ENCODE assay signal across 9 cellular contexts in the genomic region with DNA sequence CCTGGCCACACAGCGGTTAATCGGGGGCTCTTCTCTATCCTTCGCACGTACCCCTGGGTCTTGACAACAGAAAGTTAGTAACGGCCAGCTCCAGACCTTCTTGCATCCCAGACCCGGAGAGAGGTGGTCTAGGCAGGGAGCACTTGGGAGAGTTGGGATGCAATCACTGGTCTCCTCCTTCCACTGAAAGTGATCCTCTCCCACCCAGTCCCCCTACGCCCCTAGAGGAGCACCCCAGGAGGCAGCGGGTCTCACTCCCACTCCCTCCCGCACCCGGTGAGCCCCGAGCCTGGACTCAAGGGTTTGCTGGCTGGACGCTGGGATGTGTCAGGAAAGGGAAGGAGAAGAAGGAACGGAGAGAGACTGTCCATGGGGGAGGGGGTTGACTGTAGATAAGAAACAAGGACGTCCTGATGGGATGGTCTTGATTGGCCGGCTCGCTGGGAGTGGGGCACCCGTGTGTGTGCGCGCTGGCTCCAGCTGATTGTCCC. TPM values are rescaled to one million over a fixed set of nuclear protein-coding genes. Genes with fewer than 3 reads are reported as not detected.
DNase-seq lines count a peak whose midpoint lies in the region; ATAC-seq and TF ChIP-seq lines count a peak whose summit lies in the region.
"Had no signal": no experiment of that assay in that cellular context is flagged by ENCODE, and none has a peak within 500 bp of the region (broad histone marks: within the 10 kb centered on the region; RNA-seq: fewer than 3 reads in every experiment).

No MANE protein-coding gene starts in this region.

- H3K9me3 ChIP-seq in naive thymus-derived CD4-positive, alpha-beta T cell (ENCODE audit: control insufficient read depth in 2 of 3, low read length in 3 of 3): no peaks in the 10 kb centered on the region

- no peak for DNase-seq in stimulated activated naive CD8-positive, alpha-beta T cell treated with anti-CD3 and anti-CD28 coated beads, Interleukin-15, amount 100 ng/mL, for 72 hours
- no peak for DNase-seq in stimulated activated naive CD8-positive, alpha-beta T cell treated with anti-CD3 and anti-CD28 coated beads, Interleukin-15, Interleukin-2, amounts not matched to agents 100 U/mL and 50 U/mL, for 24 hours
- DNase-seq in dorsolateral prefrontal cortex (peak in 6 of 10 donors; percentile 22 to 48 (median 43)), superior temporal gyrus (ENCODE audit: extremely low spot score) (no peak), DMS79 treated with DMSO at 0.1 percent for 48 hours (lab: John Stamatoyannopoulos, UW) (no peak)
- DNase-seq in naive thymus-derived CD4-positive, alpha-beta T cell: no peak
- DNase-seq: NCI-H226 had no signal

- intact Hi-C loops in dorsolateral prefrontal cortex (cut with DNase I): no loop called here
- intact Hi-C loops in naive thymus-derived CD4-positive, alpha-beta T cell (cut with micrococcal nuclease): loop anchor here in 1 of 2 donors (10.0 kb wide), 3 partner anchors 174 to 646 kb away; a partner anchor contains a TSS

- peaks cover 0 to 20% (median 0%) of the 10 kb centered on the region in 45 donors for H3K27me3 ChIP-seq in dorsolateral prefrontal cortex
- peaks cover 0 to 14% of the 10 kb centered on the region in 2 donors for H3K27me3 ChIP-seq in naive thymus-derived CD4-positive, alpha-beta T cell (ENCODE audit: control insufficient read depth in 2 of 2, insufficient read depth in 2 of 2, low read length in 2 of 2)

- ATAC-seq in stimulated activated naive CD8-positive, alpha-beta T cell treated with anti-CD3 and anti-CD28 coated beads, Interleukin-15, amount 100 ng/mL, for 72 hours: no peak
- no peak for ATAC-seq in stimulated activated naive CD8-positive, alpha-beta T cell treated with anti-CD3 and anti-CD28 coated beads, Interleukin-15, Interleukin-2, amounts not matched to agents 100 U/mL and 50 U/mL, for 24 hours
- no peak for ATAC-seq in naive thymus-derived CD4-positive, alpha-beta T cell
- no peak for ATAC-seq in GM19324 (IDR thresholded peaks at IDR 0.05; ENCODE audit: low FRiP score, unreplicated experiment)
- no peak for ATAC-seq in HG03457 (IDR thresholded peaks at IDR 0.05; ENCODE audit: unreplicated experiment)

- H3K4me1 ChIP-seq in naive thymus-derived CD4-positive, alpha-beta T cell (ENCODE audit: control insufficient read depth in 2 of 2, insufficient read depth in 2 of 2, low read length in 2 of 2): no peaks in the 10 kb centered on the region

- H3K27ac ChIP-seq in dorsolateral prefrontal cortex: peak overlapping the region in 47 of 59 donors; percentile 19 to 92 (median 81)
- H3K27ac ChIP-seq in naive thymus-derived CD4-positive, alpha-beta T cell (ENCODE audit: low read depth, low read length): no peak overlapping the region

- no peak for TF ChIP-seq CTCF in dorsolateral prefrontal cortex (IDR thresholded peaks at IDR 0.05 in 54 of 56, conservative IDR thresholded peaks at IDR 0.05 in 2 of 56; ENCODE audit: low read depth in 1 of 56, partially characterized antibody in 56 of 56)

- no peak overlapping the region for H3K27ac Mint-ChIP-seq in stimulated activated naive CD8-positive, alpha-beta T cell treated with anti-CD3 and anti-CD28 coated beads, Interleukin-15, amount 100 ng/mL, for 72 hours
- H3K27ac Mint-ChIP-seq in naive thymus-derived CD4-positive, alpha-beta T cell: peak overlapping the region in 1 of 9 donors; percentile 5

- peak overlapping the region; percentile 71 to 87 for H3K4me3 Mint-ChIP-seq in stimulated activated naive CD8-positive, alpha-beta T cell treated with anti-CD3 and anti-CD28 coated beads, Interleukin-15, amount 100 ng/mL, for 72 hours
- H3K4me3 Mint-ChIP-seq in naive thymus-derived CD4-positive, alpha-beta T cell: peak overlapping the region; percentile 63 to 88 (median 79)

- CTCF ChIA-PET in naive thymus-derived CD4-positive, alpha-beta T cell (lab: Charles Lee): no interaction called here

- peak overlapping the region; percentile 52 to 94 (median 75) for H3K4me3 ChIP-seq in dorsolateral prefrontal cortex
- no peak overlapping the region for H3K4me3 ChIP-seq in naive thymus-derived CD4-positive, alpha-beta T cell (ENCODE audit: low read length)

- H3K36me3 ChIP-seq in naive thymus-derived CD4-positive, alpha-beta T cell (ENCODE audit: control insufficient read depth in 2 of 3, insufficient read depth in 3 of 3, low read length in 3 of 3): no peaks in the 10 kb centered on the region

- peaks cover 65% of the 10 kb centered on the region for H3K27me3 Mint-ChIP-seq in stimulated activated naive CD8-positive, alpha-beta T cell treated with anti-CD3 and anti-CD28 coated beads, Interleukin-15, amount 100 ng/mL, for 72 hours
- peaks cover 60 to 75% (median 68%) of the 10 kb centered on the region in 5 donors for H3K27me3 Mint-ChIP-seq in naive thymus-derived CD4-positive, alpha-beta T cell

- POLR2A ChIA-PET in naive thymus-derived CD4-positive, alpha-beta T cell (lab: Charles Lee): no interaction called here

- no peaks in the 10 kb centered on the region for H3K9me3 Mint-ChIP-seq in stimulated activated naive CD8-positive, alpha-beta T cell treated with anti-CD3 and anti-CD28 coated beads, Interleukin-15, amount 100 ng/mL, for 72 hours
- peaks cover 0 to 3% (median 0%) of the 10 kb centered on the region in 11 donors for H3K9me3 Mint-ChIP-seq in naive thymus-derived CD4-positive, alpha-beta T cell

- H3K4me1 Mint-ChIP-seq in stimulated activated naive CD8-positive, alpha-beta T cell treated with anti-CD3 and anti-CD28 coated beads, Interleukin-15, amount 100 ng/mL, for 72 hours: peaks cover 46% of the 10 kb centered on the region
- H3K4me1 Mint-ChIP-seq in naive thymus-derived CD4-positive, alpha-beta T cell: peaks cover 11 to 39% (median 33%) of the 10 kb centered on the region in 7 donors

- no peaks in the 10 kb centered on the region for H3K36me3 Mint-ChIP-seq in naive thymus-derived CD4-positive, alpha-beta T cell

RNA-seq across cellular contexts. Expression of a gene that starts 2.0 kb away (rescaled TPM):
- 100 to 1,000 TPM in 1 of 120 experiments, 10 to 100 TPM in 119; 17.7 to 126 (median 52.6) TPM for total RNA-seq in dorsolateral prefrontal cortex
- under 1 TPM in 1 of 5 experiments, not detected in 4; 0.12 TPM for total RNA-seq in naive thymus-derived CD4-positive, alpha-beta T cell
- polyA plus RNA-seq in naive thymus-derived CD4-positive, alpha-beta T cell: not detected

Comparison
In these comparisons a context has a peak if more than half of its experiments do, and no peak if none do; other contexts are left out.
1. DNase-seq: peak in dorsolateral prefrontal cortex (6 of 10); none in stimulated activated naive CD8-positive, alpha-beta T cell treated with anti-CD3 and anti-CD28 coated beads, Interleukin-15, amount 100 ng/mL, for 72 hours (0 of 2), stimulated activated naive CD8-positive, alpha-beta T cell treated with anti-CD3 and anti-CD28 coated beads, Interleukin-15, Interleukin-2, amounts not matched to agents 100 U/mL and 50 U/mL, for 24 hours (single experiment), naive thymus-derived CD4-positive, alpha-beta T cell (0 of 9), superior temporal gyrus (single experiment) and DMS79 treated with DMSO at 0.1 percent for 48 hours (single experiment).
2. RNA of a gene that starts 2.0 kb away (total RNA-seq): 17.7 to 126 TPM in dorsolateral prefrontal cortex; 0.12 TPM in naive thymus-derived CD4-positive, alpha-beta T cell; every median in the first group is over 10 times any median in the second.